Comparison of ENCODE assay signal across 2 cellular contexts in genomic region chr15:62087671-62088360, GRCh38.
TF ChIP-seq lines count a peak whose summit lies in the region.

No MANE protein-coding gene starts in this region.

TF ChIP-seq in liver, 16 proteins besides CTCF, POLR2A, EP300 and RAD21:
- TF ChIP-seq TAF1 (conservative IDR thresholded peaks at IDR 0.05) (no peak), HNF4A (conservative IDR thresholded peaks at IDR 0.05) (peak in 1 of 2 donors; percentile 15)

TF ChIP-seq in HepG2, 621 proteins besides CTCF, POLR2A, EP300 and RAD21:
- TF ChIP-seq IKZF5 (CRISPR knock-in tag; IDR thresholded peaks at IDR 0.05) = no peak
- TF ChIP-seq NFKB2 (CRISPR knock-in tag; IDR thresholded peaks at IDR 0.05; ENCODE audit: borderline replicate concordance) = no peak
- no peak for TF ChIP-seq ZNF557 (CRISPR knock-in tag; IDR thresholded peaks at IDR 0.05)
- no peak for TF ChIP-seq KMT2B (CRISPR knock-in tag; IDR thresholded peaks at IDR 0.05)
- peak in 1 of 2 experiments; percentile 30; a peak in 2 of 4 replicates for TF ChIP-seq MAFK (conservative IDR thresholded peaks at IDR 0.05 in 1 of 2, IDR thresholded peaks at IDR 0.05 in 1 of 2; ENCODE audit: low read length in 2 of 2)
- no peak for TF ChIP-seq REL (CRISPR knock-in tag; conservative IDR thresholded peaks at IDR 0.05)
